In genomic region chr19:39125554-39126311, GRCh38 we compare ENCODE assay signal across 8 cellular contexts. TPM values are rescaled to one million over a fixed set of nuclear protein-coding genes. Genes with fewer than 3 reads are reported as not detected.
DNase-seq lines count a peak whose midpoint lies in the region; ATAC-seq, FAIRE-seq and TF ChIP-seq lines count a peak whose summit lies in the region.

TSS of gene PAK4 (plus strand) at chr19:39125786. CDS start at chr19:39169554, 43,768 bp downstream.

- peak within 1 kb of the TSS; percentile 30 to 82 (median 57) for H3K27ac ChIP-seq in adrenal gland
- H3K27ac ChIP-seq in upper lobe of left lung, result peak within 1 kb of the TSS; percentile 74 to 94 (median 87)

- ATAC-seq in HG02840 (IDR thresholded peaks at IDR 0.05; ENCODE audit: low FRiP score, unreplicated experiment) (peak; percentile 82), upper lobe of left lung (ENCODE audit: low FRiP score in 2 of 2) (peak; percentile 96 to 99)

- peak; percentile 91 for FAIRE-seq in GM12891 (lab: Jason Lieb, UNC)

- peak; percentile 100 for DNase-seq in GM12891 (ENCODE audit: insufficient read length, low spot score)
- DNase-seq in NCI-H146 (lab: John Stamatoyannopoulos, UW), result peak; percentile 98
- DNase-seq in T-helper 1 cell, result peak; percentile 89 to 97 (median 93)
- DNase-seq in adrenal gland, result peak; percentile 97 to 99 (median 98)
- DNase-seq in cardiac septum (ENCODE audit: low spot score), result peak; percentile 98
- peak; percentile 97 for DNase-seq in pons (ENCODE audit: low spot score)
- peak; percentile 98 for DNase-seq in upper lobe of left lung

- WGBS in adrenal gland, 4 donors, result 1% methylated on average over 37 to 64 of the region's 64 CpGs
- WGBS in upper lobe of left lung, 2 donors, result 1 to 3% methylated on average over 36 to 64 of the region's 64 CpGs

- H3K4me1 ChIP-seq in adrenal gland (replicated peaks in 1 of 2), result peaks cover 18 to 40% of the 10 kb centered on the region in 2 donors
- H3K4me1 ChIP-seq in upper lobe of left lung, result peaks cover 49 to 73% (median 54%) of the 10 kb centered on the region in 4 donors

- H3K4me3 ChIP-seq in adrenal gland (peak within 1 kb of the TSS; percentile 66 to 98 (median 87)), upper lobe of left lung (peak within 1 kb of the TSS; percentile 67 to 100 (median 94))

- H3K27me3 ChIP-seq in adrenal gland (no peaks in the 10 kb centered on the region), upper lobe of left lung (no peaks in the 10 kb centered on the region)

- TF ChIP-seq CTCF in adrenal gland (IDR thresholded peaks at IDR 0.05) (no peak), upper lobe of left lung (IDR thresholded peaks at IDR 0.05) (peak in 1 of 6 experiments; percentile 24)

- intact Hi-C loops in adrenal gland (cut with DNase I), result loop anchor here in 1 of 2 donors (5.0 kb wide), 2 partner anchors 62 to 202 kb away; no protein-coding TSS in a partner anchor
- intact Hi-C loops in cardiac septum (cut with DNase I), result loop anchor here (10.0 kb wide), 3 partner anchors 161 to 409 kb away; partner anchors contain the start of genes EID2B and PLEKHG2

- no peak for TF ChIP-seq EP300 in upper lobe of left lung (IDR thresholded peaks at IDR 0.05)

- H3K9me3 ChIP-seq in adrenal gland (replicated peaks in 1 of 3), result no peaks in the 10 kb centered on the region
- H3K9me3 ChIP-seq in upper lobe of left lung, result no peaks in the 10 kb centered on the region

- TF ChIP-seq POLR2A in GM12891 (IDR thresholded peaks at IDR 0.05; ENCODE audit: low read depth, low read length) (peak; percentile 69; the same call in 1 of the 2 replicates), adrenal gland (IDR thresholded peaks at IDR 0.05) (peak; percentile 29 to 46), upper lobe of left lung (IDR thresholded peaks at IDR 0.05) (peak in 1 of 4 donors; percentile 79)

- H3K36me3 ChIP-seq in adrenal gland (replicated peaks in 1 of 2) (no peaks in the 10 kb centered on the region), upper lobe of left lung (no peaks in the 10 kb centered on the region)

TF ChIP-seq in GM12891, 5 proteins besides CTCF, POLR2A, EP300 and RAD21:
- TF ChIP-seq POLR2AphosphoS5 (IDR thresholded peaks at IDR 0.05; ENCODE audit: low read depth, low read length) (0 out of 2 replicates have a peak, but pooled peaks have one; percentile 55), POU2F2 (IDR thresholded peaks at IDR 0.05; ENCODE audit: low read depth, low read length) (peak; percentile 47; the same call in 1 of the 2 replicates), PAX5 (IDR thresholded peaks at IDR 0.05; ENCODE audit: insufficient read depth, low read length, severe bottlenecking) (no peak), SPI1 (IDR thresholded peaks at IDR 0.05; ENCODE audit: low read depth, low read length) (no peak), TAF1 (IDR thresholded peaks at IDR 0.05; ENCODE audit: low read depth, low read length) (peak; percentile 87)

RNA-seq across cellular contexts. Expression of gene PAK4, which starts in this region (rescaled TPM):
- 6.5 TPM for polyA plus RNA-seq in GM12891 (2012; ENCODE audit: low read depth, missing spikeins)
- total RNA-seq in adrenal gland (10 to 100 TPM; 14.7 to 61.0 (median 24.6) TPM), cardiac septum (18.6 TPM), upper lobe of left lung (10 to 100 TPM; 23.4 to 88.2 (median 54.4) TPM)
- polyA plus RNA-seq in adrenal gland, result 10 to 100 TPM in 2 of 3 donors, 1 to 10 TPM in 1; 7.2 to 33.1 (median 27.5) TPM

Comparison
In these comparisons a context has a peak if more than half of its experiments do, and no peak if none do; other contexts are left out.
1. Peak in every context shown above with its lines: DNase-seq, ATAC-seq, H3K4me3 ChIP-seq and H3K27ac ChIP-seq.